In the genomic region with DNA sequence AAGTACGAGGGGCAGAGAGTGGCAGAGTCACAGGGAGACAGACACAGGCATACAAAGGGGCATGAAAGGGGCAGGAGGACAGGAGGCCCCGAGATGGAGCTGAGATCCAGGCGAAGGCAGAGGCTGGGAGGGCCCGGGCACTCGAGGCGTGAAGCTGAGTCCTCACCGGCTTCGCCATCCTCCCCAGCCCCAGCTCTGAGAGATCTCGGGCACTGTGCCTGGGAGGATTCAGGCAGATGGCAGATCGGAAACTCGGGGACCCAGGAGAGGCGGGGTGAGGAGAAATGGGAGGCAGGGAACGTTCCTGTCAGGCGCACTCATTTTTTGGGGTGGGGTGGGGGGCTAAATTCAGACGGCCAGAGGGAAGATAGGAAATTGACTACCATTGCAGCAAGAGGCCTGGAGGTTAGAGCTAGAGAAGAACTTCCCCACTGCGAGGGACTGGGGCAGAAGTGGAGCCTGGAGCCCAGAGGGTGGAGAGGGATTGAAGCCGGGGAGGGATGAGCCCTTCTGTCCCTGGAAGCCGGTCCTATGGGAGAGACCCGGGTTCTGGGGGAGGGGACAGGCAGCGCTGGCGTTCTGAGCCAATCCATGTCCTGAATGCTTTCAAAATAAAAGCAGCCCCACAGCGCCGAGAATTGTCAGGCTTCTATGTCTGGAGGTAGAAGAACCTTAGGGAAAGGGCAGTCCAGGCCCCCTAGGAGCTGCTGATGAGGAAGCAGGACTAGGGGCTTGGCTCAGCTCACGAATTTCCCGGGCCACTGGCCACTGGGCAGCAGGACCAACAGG, we compare ENCODE assay signal across 8 cellular contexts. TPM values are rescaled to one million over a fixed set of nuclear protein-coding genes. Genes with fewer than 3 reads are reported as not detected.
A peak's percentile ranks its signal among the peaks of the same experiment; 100 is the strongest.
DNase-seq lines count a peak whose midpoint lies in the region; TF ChIP-seq lines count a peak whose summit lies in the region.

No MANE protein-coding gene starts in this region.

- POLR2A ChIA-PET in SK-N-SH (lab: Yijun Ruan, JAX) = no interaction called here

- no peak overlapping the region for H3K9ac ChIP-seq in SK-N-SH

- peak overlapping the region; percentile 12 for H3K4me3 Mint-ChIP-seq in activated naive CD4-positive, alpha-beta T cell treated with anti-CD3 and anti-CD28 coated beads for 36 hours

- H3K27ac Mint-ChIP-seq in activated naive CD4-positive, alpha-beta T cell treated with anti-CD3 and anti-CD28 coated beads for 36 hours = no peak overlapping the region

- CTCF ChIA-PET in activated naive CD4-positive, alpha-beta T cell treated with anti-CD3 and anti-CD28 coated beads for 36 hours (lab: Charles Lee) = interaction anchor here (0.6 to 5.6 kb wide), 28 partner anchors 8 to 554 kb away, joined by 3 to 44 read pairs (median 3); no protein-coding TSS in a partner anchor
- CTCF ChIA-PET in SK-N-SH (lab: Yijun Ruan, JAX) = interaction anchor here (0.6 to 10.3 kb wide), 52 partner anchors 8 to 237 kb away, joined by 3 to 170 read pairs (median 4); partner anchors contain the start of genes ASPDH, C19orf81, JOSD2 and NAPSA

- no peak for TF ChIP-seq RAD21 in SK-N-SH (IDR thresholded peaks at IDR 0.05; ENCODE audit: low read length)

- peaks cover 57% of the 10 kb centered on the region for H3K27me3 Mint-ChIP-seq in activated naive CD4-positive, alpha-beta T cell treated with anti-CD3 and anti-CD28 coated beads for 36 hours (ENCODE audit: low read depth)

- no peak for DNase-seq in activated naive CD4-positive, alpha-beta T cell treated with anti-CD3 and anti-CD28 coated beads for 36 hours
- DNase-seq in activated naive CD4-positive, alpha-beta T cell (lab: John Stamatoyannopoulos, UW) = no peak
- DNase-seq in SK-N-SH (peak; percentile 51), hepatocyte (ENCODE audit: low spot score) (no peak), tibial artery (no peak), cortex of kidney (lab: John Stamatoyannopoulos, UW) (no peak)
- no peak for DNase-seq in stimulated activated CD4-positive, alpha-beta T cell treated with anti-CD3 and anti-CD28 coated beads, Interleukin-15, amount 100 ng/mL, for 24 hours
- no peak for DNase-seq in activated CD8-positive, alpha-beta memory T cell treated with anti-CD3 and anti-CD28 coated beads for 24 hours

- peaks cover 9% of the 10 kb centered on the region for H3K4me1 Mint-ChIP-seq in activated naive CD4-positive, alpha-beta T cell treated with anti-CD3 and anti-CD28 coated beads for 36 hours (ENCODE audit: low read depth)

- no peaks in the 10 kb centered on the region for H3K9me3 ChIP-seq in SK-N-SH
- no peaks in the 10 kb centered on the region for H3K9me3 ChIP-seq in hepatocyte (ENCODE audit: low read depth)
- no peaks in the 10 kb centered on the region for H3K9me3 ChIP-seq in tibial artery

- 74% methylated on average over 23 of the region's 25 CpGs for WGBS in SK-N-SH (ENCODE audit: low lambda C conversion rate)
- 49% methylated on average over 21 of the region's 25 CpGs for WGBS in hepatocyte (ENCODE audit: low lambda C conversion rate, missing lambda C conversion rate)

- no peaks in the 10 kb centered on the region for H3K9me3 Mint-ChIP-seq in activated naive CD4-positive, alpha-beta T cell treated with anti-CD3 and anti-CD28 coated beads for 36 hours

- H3K4me3 ChIP-seq in SK-N-SH (ENCODE audit: low read depth in 2 of 2, low read length in 1 of 2) (no peak overlapping the region), hepatocyte (peak overlapping the region; percentile 55), tibial artery (peak overlapping the region; percentile 42 to 51)

- H3K4me2 ChIP-seq in SK-N-SH = no peak overlapping the region
- H3K4me2 ChIP-seq in hepatocyte = peak overlapping the region; percentile 99

- H3K27ac ChIP-seq in SK-N-SH (ENCODE audit: low read depth in 2 of 2, low read length in 1 of 2) (no peak overlapping the region; a peak in 1 of 4 replicates), hepatocyte (no peak overlapping the region), tibial artery (no peak overlapping the region)

- H3K4me1 ChIP-seq in SK-N-SH (ENCODE audit: control insufficient read depth in 1 of 2, insufficient read depth in 2 of 2, low read depth in 1 of 2, low read length in 1 of 2) (peaks cover 0 to 20% of the 10 kb centered on the region in 2 experiments; a peak in 1 of 4 replicates), hepatocyte (ENCODE audit: insufficient read depth) (peaks cover 3% of the 10 kb centered on the region), tibial artery (peaks cover 0 to 19% (median 15%) of the 10 kb centered on the region in 4 donors)

- no peaks in the 10 kb centered on the region for H3K79me2 ChIP-seq in SK-N-SH (ENCODE audit: insufficient read depth)
- no peaks in the 10 kb centered on the region for H3K79me2 ChIP-seq in hepatocyte

- H3K9me2 ChIP-seq in SK-N-SH (no peaks in the 10 kb centered on the region), hepatocyte (replicated peaks; ENCODE audit: insufficient read depth) (no peaks in the 10 kb centered on the region)

- TF ChIP-seq EP300 in SK-N-SH (IDR thresholded peaks at IDR 0.05; ENCODE audit: borderline replicate concordance in 1 of 2, low read depth in 1 of 2, low read length in 1 of 2) = no peak

- peaks cover 8% of the 10 kb centered on the region; the same call in 1 of the 2 replicates for H4K20me1 ChIP-seq in SK-N-SH (ENCODE audit: insufficient read depth)
- no peaks in the 10 kb centered on the region for H4K20me1 ChIP-seq in hepatocyte (ENCODE audit: insufficient read depth, poor library complexity, severe bottlenecking)

- H3K36me3 Mint-ChIP-seq in activated naive CD4-positive, alpha-beta T cell treated with anti-CD3 and anti-CD28 coated beads for 36 hours (ENCODE audit: low read depth) = no peaks in the 10 kb centered on the region

- H3K36me3 ChIP-seq in SK-N-SH (replicated peaks in 1 of 2; ENCODE audit: control insufficient read depth in 1 of 2, insufficient read depth in 2 of 2, low read length in 1 of 2) = no peaks in the 10 kb centered on the region
- H3K36me3 ChIP-seq in hepatocyte (replicated peaks; ENCODE audit: insufficient read depth, low read depth) = no peaks in the 10 kb centered on the region
- no peaks in the 10 kb centered on the region for H3K36me3 ChIP-seq in tibial artery

- no peak for TF ChIP-seq CTCF in SK-N-SH (IDR thresholded peaks at IDR 0.05)
- no peak for TF ChIP-seq CTCF in hepatocyte (IDR thresholded peaks at IDR 0.05; ENCODE audit: poor library complexity)
- TF ChIP-seq CTCF in tibial artery (IDR thresholded peaks at IDR 0.05) = no peak

- intact Hi-C loops in activated naive CD4-positive, alpha-beta T cell treated with anti-CD3 and anti-CD28 coated beads for 36 hours (cut with micrococcal nuclease) = loop anchor here (1.0 kb wide), 2 partner anchors 18 to 198 kb away; no protein-coding TSS in a partner anchor
- intact Hi-C loops in tibial artery (cut with DNase I; ENCODE audit: low total_unique reads) = no loop called here

- no peaks in the 10 kb centered on the region for H3F3A ChIP-seq in SK-N-SH (replicated peaks; ENCODE audit: insufficient read depth)

- H3K27me3 ChIP-seq in SK-N-SH (ENCODE audit: insufficient read depth) = no peaks in the 10 kb centered on the region
- peaks cover 24% of the 10 kb centered on the region for H3K27me3 ChIP-seq in hepatocyte
- H3K27me3 ChIP-seq in tibial artery = peaks cover 0 to 82% of the 10 kb centered on the region in 2 donors

- H2AFZ ChIP-seq in SK-N-SH (ENCODE audit: low read depth) (no peak overlapping the region), hepatocyte (peak overlapping the region; percentile 81)

TF ChIP-seq in SK-N-SH, 30 proteins besides CTCF, POLR2A, EP300 and RAD21 (continues in another document):
- no peak for TF ChIP-seq EZH2phosphoT487 (IDR thresholded peaks at IDR 0.05; ENCODE audit: borderline replicate concordance, low read depth)
- TF ChIP-seq POLR2AphosphoS5 (IDR thresholded peaks at IDR 0.05; ENCODE audit: low read depth, low read length) = no peak
- TF ChIP-seq FOXM1 (IDR thresholded peaks at IDR 0.05; ENCODE audit: low read depth) = no peak
- no peak for TF ChIP-seq GABPA (IDR thresholded peaks at IDR 0.05; ENCODE audit: low read depth)
- no peak for TF ChIP-seq MEF2A (IDR thresholded peaks at IDR 0.05; ENCODE audit: borderline replicate concordance, low read depth)
- TF ChIP-seq YY1 (IDR thresholded peaks at IDR 0.05; ENCODE audit: low read depth) = no peak
- TF ChIP-seq ELF1 (IDR thresholded peaks at IDR 0.05) = no peak
- no peak for TF ChIP-seq GATA2 (CRISPR knock-in tag; IDR thresholded peaks at IDR 0.05)
- TF ChIP-seq SMC3 (IDR thresholded peaks at IDR 0.05; ENCODE audit: low read depth, low read length) = no peak
- TF ChIP-seq, protein P1, sequence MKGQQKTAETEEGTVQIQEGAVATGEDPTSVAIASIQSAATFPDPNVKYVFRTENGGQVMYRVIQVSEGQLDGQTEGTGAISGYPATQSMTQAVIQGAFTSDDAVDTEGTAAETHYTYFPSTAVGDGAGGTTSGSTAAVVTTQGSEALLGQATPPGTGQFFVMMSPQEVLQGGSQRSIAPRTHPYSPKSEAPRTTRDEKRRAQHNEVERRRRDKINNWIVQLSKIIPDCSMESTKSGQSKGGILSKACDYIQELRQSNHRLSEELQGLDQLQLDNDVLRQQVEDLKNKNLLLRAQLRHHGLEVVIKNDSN (IDR thresholded peaks at IDR 0.05; ENCODE audit: borderline replicate concordance, low read depth) = no peak
- no peak for TF ChIP-seq TEAD4 (IDR thresholded peaks at IDR 0.05; ENCODE audit: borderline replicate concordance, insufficient read depth)

RNA-seq across cellular contexts. Expression of gene LRRC4B, which starts 12.6 kb away (rescaled TPM):
- not detected for total RNA-seq in activated naive CD4-positive, alpha-beta T cell treated with anti-CD3 and anti-CD28 coated beads for 36 hours
- polyA plus RNA-seq in SK-N-SH (2012; rRNA removed) = 5.4 and 6.9 TPM in 2 replicates
- 2.5 and 6.5 TPM in 2 replicates for polyA plus RNA-seq in SK-N-SH (2012; cell fraction: cytosol; rRNA removed)
- 5.2 and 6.2 TPM in 2 replicates for polyA plus RNA-seq in SK-N-SH (2012; cell fraction: nucleus; rRNA removed)
- total RNA-seq in hepatocyte = 6.0 and 7.7 TPM in 2 replicates
- polyA plus RNA-seq in hepatocyte = 1.8 and 2.1 TPM in 2 replicates

RNA-seq across cellular contexts. Expression of gene ASPDH, which starts 41.9 kb away (rescaled TPM):
- not detected for total RNA-seq in activated naive CD4-positive, alpha-beta T cell treated with anti-CD3 and anti-CD28 coated beads for 36 hours
- polyA plus RNA-seq in SK-N-SH (2012; rRNA removed) (0.07 and 0.32 TPM in 2 replicates), hepatocyte (5.2 and 7.4 TPM in 2 replicates)
- 0.17 and 0.25 TPM in 2 replicates for polyA plus RNA-seq in SK-N-SH (2012; cell fraction: cytosol; rRNA removed)
- polyA plus RNA-seq in SK-N-SH (2012; cell fraction: nucleus; rRNA removed) = 0.17 and 0.56 TPM in 2 replicates
- total RNA-seq in hepatocyte = 9.0 and 9.2 TPM in 2 replicates

RNA-seq across cellular contexts. Expression of gene JOSD2, which starts 44.6 kb away (rescaled TPM):
- 10 to 100 TPM; 17.2 to 17.9 TPM for total RNA-seq in activated naive CD4-positive, alpha-beta T cell treated with anti-CD3 and anti-CD28 coated beads for 36 hours
- polyA plus RNA-seq in SK-N-SH (2012; rRNA removed) = 71.5 and 81.2 TPM in 2 replicates
- 38.1 and 57.4 TPM in 2 replicates for polyA plus RNA-seq in SK-N-SH (2012; cell fraction: cytosol; rRNA removed)
- 54.2 and 76.0 TPM in 2 replicates for polyA plus RNA-seq in SK-N-SH (2012; cell fraction: nucleus; rRNA removed)
- 19.0 and 28.1 TPM in 2 replicates for total RNA-seq in hepatocyte
- polyA plus RNA-seq in hepatocyte = 81.8 and 82.9 TPM in 2 replicates

Comparison
In these comparisons a context has a peak if more than half of its experiments do, and no peak if none do; other contexts are left out.
1. H3K4me3 ChIP-seq: peak in hepatocyte (single experiment) and tibial artery (2 of 2); none in SK-N-SH (0 of 2).